17 cellular contexts compared by ENCODE assay signal in genomic region chr13:29513002-29513980, GRCh38.
DNase-seq lines count a peak whose midpoint lies in the region; ATAC-seq and TF ChIP-seq lines count a peak whose summit lies in the region.
"Had no signal": no experiment of that assay in that cellular context is flagged by ENCODE, and none has a peak within 500 bp of the region (broad histone marks: within the 10 kb centered on the region; RNA-seq: fewer than 3 reads in every experiment).

No MANE protein-coding gene starts in this region.

- no peaks in the 10 kb centered on the region for H3K27me3 ChIP-seq in SK-N-SH (ENCODE audit: insufficient read depth)
- H3K27me3 ChIP-seq in IMR-90 (ENCODE audit: control insufficient read depth, insufficient read depth, low read length) = no peaks in the 10 kb centered on the region
- no peaks in the 10 kb centered on the region for H3K27me3 ChIP-seq in endodermal cell (ENCODE audit: control insufficient read depth, insufficient read depth, low read length, poor library complexity, severe bottlenecking)
- no peaks in the 10 kb centered on the region for H3K27me3 ChIP-seq in osteoblast (ENCODE audit: insufficient read depth, low read length)
- H3K27me3 ChIP-seq in right atrium auricular region = no peaks in the 10 kb centered on the region
- H3K27me3 ChIP-seq: testis had no signal

- TF ChIP-seq CTCF in SK-N-SH (IDR thresholded peaks at IDR 0.05) (no peak), IMR-90 (conservative IDR thresholded peaks at IDR 0.05; ENCODE audit: low read depth, low read length) (no peak), endodermal cell (conservative IDR thresholded peaks at IDR 0.05) (no peak), osteoblast (IDR thresholded peaks at IDR 0.05; ENCODE audit: extremely low read depth, low read depth, low read length) (no peak), right atrium auricular region (IDR thresholded peaks at IDR 0.05) (no peak)

- no peak overlapping the region for H2BK120ac ChIP-seq in IMR-90 (ENCODE audit: low read depth, low read length)

- no peaks in the 10 kb centered on the region for H3K9me3 Mint-ChIP-seq in endodermal cell
- no peaks in the 10 kb centered on the region for H3K9me3 Mint-ChIP-seq in stimulated activated memory B cell treated with anti-CD40 and anti-IgM and Interleukin-4, amounts not matched to agents 10 μg/mL and 1 μg/mL and 100 μg/mL, for 72 hours
- H3K9me3 Mint-ChIP-seq: CD8-positive, alpha-beta memory T cell had no signal

- H4K91ac ChIP-seq in IMR-90 (ENCODE audit: insufficient read depth, low read depth, low read length) = no peak overlapping the region

- CTCF ChIA-PET in SK-N-SH (lab: Yijun Ruan, JAX) = interaction anchor here (0.6 to 1.8 kb wide), 3 partner anchors 599 to 602 kb away, joined by 3 to 6 read pairs (median 3); no protein-coding TSS in a partner anchor
- CTCF ChIA-PET in IMR-90 (lab: Yijun Ruan, JAX) = no interaction called here

- no peak overlapping the region for H3K27ac Mint-ChIP-seq in endodermal cell
- no peak overlapping the region for H3K27ac Mint-ChIP-seq in stimulated activated memory B cell treated with anti-CD40 and anti-IgM and Interleukin-4, amounts not matched to agents 10 μg/mL and 1 μg/mL and 100 μg/mL, for 72 hours

- peaks cover 0 to 14% of the 10 kb centered on the region in 2 experiments; a peak in 2 of 4 replicates for H3K79me1 ChIP-seq in IMR-90 (ENCODE audit: low read depth in 1 of 2, low read length in 2 of 2)

- no peak overlapping the region; the same call in 1 of the 2 replicates for H3K4ac ChIP-seq in IMR-90 (ENCODE audit: low read depth, low read length)

- H4K20me1 ChIP-seq in SK-N-SH (ENCODE audit: insufficient read depth) (0 out of 2 replicates have a peak, but pooled peaks cover 2% of the 10 kb centered on the region), IMR-90 (ENCODE audit: insufficient read depth, low read length) (peaks cover 10% of the 10 kb centered on the region), osteoblast (ENCODE audit: insufficient read depth, low read length) (no peaks in the 10 kb centered on the region)

- no peaks in the 10 kb centered on the region for H3K9me2 ChIP-seq in SK-N-SH

- ATAC-seq in SK-N-SH treated with all-trans-retinoic acid at 6 μM for 48 hours (peak; percentile 41), IMR-90 (ENCODE audit: low read depth) (peak; percentile 42; the same call in 1 of the 2 replicates)
- no peak for ATAC-seq in stimulated activated memory B cell treated with anti-CD40 and anti-IgM and Interleukin-4, amounts not matched to agents 10 μg/mL and 1 μg/mL and 100 μg/mL, for 72 hours

- DNase-seq in SK-N-SH (no peak), IMR-90 (peak; percentile 63), endodermal cell (no peak), osteoblast (ENCODE audit: insufficient read length, low spot score, missing footprints) (no peak), NAMALWA (ENCODE audit: low spot score) (no peak), right atrium auricular region (ENCODE audit: low spot score) (no peak)
- DNase-seq: activated gamma-delta T cell treated with Interleukin-2 at 50 U/mL for 16 hours; caudate nucleus; CD8-positive, alpha-beta memory T cell; GF-D8; kidney; NCI-H1092; NK-92 treated with Interleukin-12 subunit alpha and Interleukin-12 subunit beta, amount 100 ng/mL, for 24 hours; testis had no signal

- H2AK5ac ChIP-seq in IMR-90 (ENCODE audit: low read depth, low read length) = no peak overlapping the region; the same call in 1 of the 2 replicates

- H3K4me2 ChIP-seq in SK-N-SH (no peak overlapping the region), IMR-90 (ENCODE audit: low read depth, low read length) (no peak overlapping the region), osteoblast (ENCODE audit: insufficient read depth, low read length) (no peak overlapping the region)

- dilution Hi-C loops in IMR-90 (cut with HindIII; ENCODE audit: low sequenced_read_pairs, unreplicated experiment) = no loop called here

- peaks cover 3% of the 10 kb centered on the region; the same call in 1 of the 2 replicates for H3K9me1 ChIP-seq in IMR-90 (ENCODE audit: insufficient read depth, low read length)

- in situ Hi-C loops in IMR-90 (cut with MboI; ENCODE audit: low sequenced_read_pairs) = loop anchor here (5.0 kb wide), 1 partner anchor 604 kb away; no protein-coding TSS in a partner anchor

- no peak overlapping the region for H4K5ac ChIP-seq in IMR-90 (ENCODE audit: low read depth, low read length)

- POLR2A ChIA-PET in SK-N-SH (lab: Yijun Ruan, JAX) = no interaction called here
- POLR2A ChIA-PET in IMR-90 (lab: Charles Lee; ENCODE audit: unreplicated experiment) = no interaction called here

- no peaks in the 10 kb centered on the region for H3K4me1 Mint-ChIP-seq in endodermal cell
- no peaks in the 10 kb centered on the region for H3K4me1 Mint-ChIP-seq in stimulated activated memory B cell treated with anti-CD40 and anti-IgM and Interleukin-4, amounts not matched to agents 10 μg/mL and 1 μg/mL and 100 μg/mL, for 72 hours
- H3K4me1 Mint-ChIP-seq: CD8-positive, alpha-beta memory T cell had no signal

- BruUV-seq in IMR-90 (replicated peaks; lab: Mats Ljungman, UMichigan) = no TSS peak

- H3K36me3 Mint-ChIP-seq in endodermal cell (ENCODE audit: low read depth) = peaks cover 14% of the 10 kb centered on the region
- peaks cover 43% of the 10 kb centered on the region for H3K36me3 Mint-ChIP-seq in stimulated activated memory B cell treated with anti-CD40 and anti-IgM and Interleukin-4, amounts not matched to agents 10 μg/mL and 1 μg/mL and 100 μg/mL, for 72 hours

- H3K9me3 ChIP-seq in SK-N-SH (no peaks in the 10 kb centered on the region), IMR-90 (ENCODE audit: control insufficient read depth, insufficient read depth, low read length) (no peaks in the 10 kb centered on the region), endodermal cell (ENCODE audit: control insufficient read depth, low read length) (no peaks in the 10 kb centered on the region), osteoblast (ENCODE audit: low read depth, low read length) (no peaks in the 10 kb centered on the region), right atrium auricular region (no peaks in the 10 kb centered on the region)
- H3K9me3 ChIP-seq: testis had no signal

- no peak overlapping the region for H2BK5ac ChIP-seq in IMR-90 (ENCODE audit: low read depth, low read length, poor library complexity, severe bottlenecking)

- H3K56ac ChIP-seq in IMR-90 (ENCODE audit: extremely low read depth, insufficient read depth, low read length) = no peak overlapping the region

- H3K79me2 ChIP-seq in SK-N-SH (ENCODE audit: insufficient read depth) = peaks cover 4% of the 10 kb centered on the region; the same call in 1 of the 2 replicates
- peaks cover 6% of the 10 kb centered on the region for H3K79me2 ChIP-seq in osteoblast (ENCODE audit: insufficient read depth, low read length)

- intact Hi-C loops in IMR-90 (cut with micrococcal nuclease) = no loop called here

- H3K4me3 ChIP-seq in SK-N-SH (ENCODE audit: low read depth in 2 of 2, low read length in 1 of 2) (no peak overlapping the region), IMR-90 (ENCODE audit: insufficient read depth, low read depth, low read length) (no peak overlapping the region), endodermal cell (ENCODE audit: low read length) (no peak overlapping the region), osteoblast (ENCODE audit: insufficient read depth, low read length) (no peak overlapping the region), right atrium auricular region (no peak overlapping the region)
- H3K4me3 ChIP-seq: testis had no signal

- TF ChIP-seq RAD21 in SK-N-SH (IDR thresholded peaks at IDR 0.05; ENCODE audit: low read length) (no peak), IMR-90 (IDR thresholded peaks at IDR 0.05; ENCODE audit: low read length) (no peak; the same call in 1 of the 2 replicates)

- no peak overlapping the region for H2BK20ac ChIP-seq in IMR-90 (ENCODE audit: low read depth, low read length)

- H2BK15ac ChIP-seq in IMR-90 (ENCODE audit: low read depth, low read length) = no peak overlapping the region

- H2AK9ac ChIP-seq in IMR-90 (replicated peaks; ENCODE audit: low read depth, low read length, poor library complexity) = no peak overlapping the region

- no peak overlapping the region for H3K9ac ChIP-seq in SK-N-SH
- no peak overlapping the region for H3K9ac ChIP-seq in IMR-90 (ENCODE audit: low read depth, low read length)
- H3K9ac ChIP-seq in endodermal cell (ENCODE audit: extremely low read depth, low read length, poor library complexity, severe bottlenecking) = no peak overlapping the region

- peaks cover 5% of the 10 kb centered on the region for H3F3A ChIP-seq in SK-N-SH (replicated peaks; ENCODE audit: insufficient read depth)

- H3K4me1 ChIP-seq in SK-N-SH (ENCODE audit: control insufficient read depth in 1 of 2, insufficient read depth in 2 of 2, low read depth in 1 of 2, low read length in 1 of 2) = peaks cover 4 to 11% of the 10 kb centered on the region in 2 experiments; a peak in 2 of 4 replicates
- H3K4me1 ChIP-seq in IMR-90 (ENCODE audit: control insufficient read depth, insufficient read depth, low read length) = peaks cover 4% of the 10 kb centered on the region
- no peaks in the 10 kb centered on the region for H3K4me1 ChIP-seq in endodermal cell (ENCODE audit: control insufficient read depth, insufficient read depth, low read length)
- H3K4me1 ChIP-seq in osteoblast (ENCODE audit: insufficient read depth, low read length) = peaks cover 39% of the 10 kb centered on the region
- H3K4me1 ChIP-seq in right atrium auricular region = peaks cover 0 to 10% of the 10 kb centered on the region in 2 donors

- no peak overlapping the region for H3K4me3 Mint-ChIP-seq in endodermal cell
- no peak overlapping the region for H3K4me3 Mint-ChIP-seq in stimulated activated memory B cell treated with anti-CD40 and anti-IgM and Interleukin-4, amounts not matched to agents 10 μg/mL and 1 μg/mL and 100 μg/mL, for 72 hours
- H3K4me3 Mint-ChIP-seq: CD8-positive, alpha-beta memory T cell had no signal

- TF ChIP-seq EP300 in SK-N-SH (IDR thresholded peaks at IDR 0.05; ENCODE audit: borderline replicate concordance in 1 of 2, low read depth in 1 of 2, low read length in 1 of 2) = no peak

- WGBS in SK-N-SH (ENCODE audit: low lambda C conversion rate) = 96% methylated on average over 17 of the region's 24 CpGs
- 63% methylated on average over 6 of the region's 24 CpGs; no CpG with 5 or more reads in 1 of the 2 experiments for WGBS in IMR-90 (ENCODE audit: extremely low coverage in 2 of 2, insufficient read length in 1 of 2), 2 experiments
- WGBS in endodermal cell (ENCODE audit: insufficient coverage in 1 of 2, insufficient read length in 1 of 2), 2 experiments = 94 to 96% methylated on average over 22 to 24 of the region's 24 CpGs

- H3K18ac ChIP-seq in IMR-90 (ENCODE audit: low read depth, low read length) = no peak overlapping the region

- peaks cover 9 to 80% of the 10 kb centered on the region in 2 experiments for H3K36me3 ChIP-seq in SK-N-SH (replicated peaks in 1 of 2; ENCODE audit: control insufficient read depth in 1 of 2, insufficient read depth in 2 of 2, low read length in 1 of 2)
- H3K36me3 ChIP-seq in IMR-90 (ENCODE audit: control insufficient read depth, insufficient read depth, low read length) = peaks cover 48% of the 10 kb centered on the region
- H3K36me3 ChIP-seq in endodermal cell (ENCODE audit: control insufficient read depth, insufficient read depth, low read length) = peaks cover 32% of the 10 kb centered on the region
- H3K36me3 ChIP-seq in osteoblast (ENCODE audit: insufficient read depth, low read length) = peaks cover 52% of the 10 kb centered on the region
- peaks cover 43% of the 10 kb centered on the region for H3K36me3 ChIP-seq in right atrium auricular region

- H3K27ac ChIP-seq in SK-N-SH (ENCODE audit: low read depth in 2 of 2, low read length in 1 of 2) (peak overlapping the region in 1 of 2 experiments; percentile 28; a peak in 2 of 4 replicates), IMR-90 (ENCODE audit: insufficient read depth, low read length) (no peak overlapping the region), endodermal cell (ENCODE audit: low read depth, low read length) (peak overlapping the region; percentile 22), osteoblast (ENCODE audit: low read depth, low read length) (peak overlapping the region; percentile 79), right atrium auricular region (no peak overlapping the region)
- H3K27ac ChIP-seq: 22Rv1, testis had no signal

- H4K8ac ChIP-seq in IMR-90 (ENCODE audit: low read depth in 2 of 2, low read length in 2 of 2) = peak overlapping the region in 1 of 2 experiments; percentile 5; a peak in 1 of 4 replicates

- no peak overlapping the region for H3K14ac ChIP-seq in IMR-90 (replicated peaks; ENCODE audit: low read depth, low read length)

- H3K27me3 Mint-ChIP-seq in endodermal cell (ENCODE audit: insufficient read depth) = no peaks in the 10 kb centered on the region
- no peaks in the 10 kb centered on the region for H3K27me3 Mint-ChIP-seq in stimulated activated memory B cell treated with anti-CD40 and anti-IgM and Interleukin-4, amounts not matched to agents 10 μg/mL and 1 μg/mL and 100 μg/mL, for 72 hours
- H3K27me3 Mint-ChIP-seq: CD8-positive, alpha-beta memory T cell had no signal

- TF ChIP-seq POLR2A in IMR-90 (IDR thresholded peaks at IDR 0.05; ENCODE audit: low read depth, low read length) = no peak

- H3K23ac ChIP-seq in IMR-90 (ENCODE audit: low read depth, low read length) = no peak overlapping the region

- H2AFZ ChIP-seq in SK-N-SH (ENCODE audit: low read depth) = no peak overlapping the region
- H2AFZ ChIP-seq in IMR-90 (replicated peaks; ENCODE audit: low read length, poor library complexity) = peak overlapping the region; percentile 12
- H2AFZ ChIP-seq in osteoblast (ENCODE audit: low read length) = no peak overlapping the region

Comparison
In these comparisons a context has a peak if more than half of its experiments do, and no peak if none do; other contexts are left out.
1. H3K27ac ChIP-seq: peak in endodermal cell (single experiment) and osteoblast (single experiment); none in IMR-90 (single experiment) and right atrium auricular region (0 of 2).